ENCODE assay signal across 9 cellular contexts in the genomic region with DNA sequence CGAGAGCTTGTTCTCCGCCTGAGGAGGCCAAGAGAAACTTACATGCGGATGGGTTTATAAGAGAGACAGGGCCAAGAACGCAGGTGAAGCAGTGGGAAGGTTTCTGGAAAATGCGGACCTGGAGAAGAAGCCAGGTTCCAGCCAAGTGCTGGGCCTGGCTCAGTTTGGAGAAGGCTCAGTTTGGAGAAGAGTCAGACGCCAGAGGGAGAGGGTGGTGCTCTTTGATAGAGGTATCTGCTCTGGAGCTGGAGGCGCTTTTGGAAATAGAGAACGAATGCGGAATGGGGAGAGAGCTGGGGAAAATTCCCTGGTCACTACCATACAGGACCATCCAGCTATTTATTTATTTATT. TPM values are rescaled to one million over a fixed set of nuclear protein-coding genes. Genes with fewer than 3 reads are reported as not detected.
A peak's percentile ranks its signal among the peaks of the same experiment; 100 is the strongest.
DNase-seq lines count a peak whose midpoint lies in the region; ATAC-seq and TF ChIP-seq lines count a peak whose summit lies in the region.
"Had no signal": no experiment of that assay in that cellular context is flagged by ENCODE, and none has a peak within 500 bp of the region (broad histone marks: within the 10 kb centered on the region; RNA-seq: fewer than 3 reads in every experiment).

No MANE protein-coding gene starts in this region.

- no peaks in the 10 kb centered on the region for H3K27me3 ChIP-seq in DOHH2 (ENCODE audit: control insufficient read depth, low read length)
- no peaks in the 10 kb centered on the region for H3K27me3 ChIP-seq in prostate gland (replicated peaks; ENCODE audit: insufficient read depth)

- ATAC-seq in T-helper 17 cell (peak; percentile 20), HG03039 (IDR thresholded peaks at IDR 0.05; ENCODE audit: unreplicated experiment) (no peak), HG03460 (IDR thresholded peaks at IDR 0.05; ENCODE audit: unreplicated experiment) (no peak), sciatic nerve (no peak)

- H3K79me2 ChIP-seq in DOHH2 (ENCODE audit: control insufficient read depth, low read length) = peaks cover 10% of the 10 kb centered on the region

- H3K4me3 Mint-ChIP-seq in T-helper 17 cell = peak overlapping the region; percentile 89

- H3K27ac ChIP-seq in DOHH2 (ENCODE audit: low read depth, low read length) (no peak overlapping the region), prostate gland (peak overlapping the region; percentile 24 to 46), caudate nucleus (ENCODE audit: low read depth, low read length) (no peak overlapping the region)

- H3K4me3 ChIP-seq in DOHH2 (ENCODE audit: low read length) (peak overlapping the region; percentile 48), foreskin fibroblast (ENCODE audit: low read depth in 1 of 2, low read length in 2 of 2) (peak overlapping the region; percentile 46 to 68), prostate gland (peak overlapping the region; percentile 19 to 32)

- H3K4me1 Mint-ChIP-seq in T-helper 17 cell = peaks cover 25% of the 10 kb centered on the region

- TF ChIP-seq POLR2A in prostate gland (IDR thresholded peaks at IDR 0.05) = no peak

- no peaks in the 10 kb centered on the region for H3K9me3 ChIP-seq in DOHH2 (ENCODE audit: control insufficient read depth, insufficient read depth, low read length)
- H3K9me3 ChIP-seq in T-helper 17 cell (ENCODE audit: control insufficient read depth, low read length, poor library complexity, severe bottlenecking) = no peaks in the 10 kb centered on the region
- no peaks in the 10 kb centered on the region for H3K9me3 ChIP-seq in prostate gland

- DNase-seq in T-helper 17 cell = no peak
- DNase-seq in foreskin fibroblast = no peak
- DNase-seq in prostate gland (ENCODE audit: low spot score) = no peak
- no peak for DNase-seq in caudate nucleus (lab: John Stamatoyannopoulos, UW)
- no peak for DNase-seq in sciatic nerve (ENCODE audit: low spot score)
- DNase-seq: OCI-M1 had no signal

- H3K36me3 ChIP-seq in DOHH2 (ENCODE audit: control insufficient read depth, low read length) (peaks cover 16% of the 10 kb centered on the region), prostate gland (no peaks in the 10 kb centered on the region)

- H3K4me1 ChIP-seq in DOHH2 (ENCODE audit: control insufficient read depth, low read length) (peaks cover 8% of the 10 kb centered on the region), prostate gland (replicated peaks) (no peaks in the 10 kb centered on the region)

- H3K9me2 ChIP-seq in DOHH2 (replicated peaks; ENCODE audit: control insufficient read depth, low read length) = no peaks in the 10 kb centered on the region

- WGBS in prostate gland = 14% methylated on average over 9 of the region's 9 CpGs

- H3K4me2 ChIP-seq in DOHH2 (ENCODE audit: low read length) = peak overlapping the region; percentile 58

- intact Hi-C loops in prostate gland (cut with DNase I) (no loop called here), sciatic nerve (cut with DNase I) (no loop called here)

- no peak for TF ChIP-seq CTCF in DOHH2 (IDR thresholded peaks at IDR 0.05; ENCODE audit: low read depth, low read length, poor library complexity, severe bottlenecking)
- no peak for TF ChIP-seq CTCF in foreskin fibroblast (IDR thresholded peaks at IDR 0.05; ENCODE audit: low read depth, low read length)
- TF ChIP-seq CTCF in prostate gland (IDR thresholded peaks at IDR 0.05) = no peak

- H3K36me3 Mint-ChIP-seq in T-helper 17 cell (ENCODE audit: low read depth) = peaks cover 3% of the 10 kb centered on the region

- no peak overlapping the region for H3K27ac Mint-ChIP-seq in T-helper 17 cell

- H4K20me1 ChIP-seq in DOHH2 (ENCODE audit: control insufficient read depth, insufficient read depth, low read depth, low read length) = no peaks in the 10 kb centered on the region

- peaks cover 10% of the 10 kb centered on the region; the same call in 1 of the 2 replicates for H3F3A ChIP-seq in DOHH2 (ENCODE audit: control insufficient read depth, insufficient read depth)

- no peaks in the 10 kb centered on the region for H3K27me3 Mint-ChIP-seq in T-helper 17 cell

RNA-seq across cellular contexts. Expression of gene RSPH9, which starts 0.8 kb away (rescaled TPM):
- total RNA-seq in T-helper 17 cell = under 1 TPM in 1 of 2 donors, not detected in 1; 0.29 TPM
- 1 to 10 TPM in 1 of 2 donors, under 1 TPM in 1; 0.23 to 1.9 TPM for total RNA-seq in prostate gland
- total RNA-seq in sciatic nerve = 0.49 TPM

RNA-seq across cellular contexts. Expression of gene MAD2L1BP, which starts 9.9 kb away (rescaled TPM):
- total RNA-seq in T-helper 17 cell (10 to 100 TPM; 17.1 to 30.5 TPM), prostate gland (10 to 100 TPM; 24.9 to 46.8 TPM), sciatic nerve (16.8 TPM)

RNA-seq across cellular contexts. Expression of gene GTPBP2, which starts 16.5 kb away (rescaled TPM):
- total RNA-seq in T-helper 17 cell (10 to 100 TPM; 49.3 to 65.3 TPM), prostate gland (10 to 100 TPM; 22.4 to 54.9 TPM), sciatic nerve (60.6 TPM)

RNA-seq across cellular contexts. Expression of gene MRPS18A, which starts 42.0 kb away (rescaled TPM):
- total RNA-seq in T-helper 17 cell (10 to 100 TPM; 24.2 to 29.8 TPM), prostate gland (10 to 100 TPM; 56.6 to 56.9 TPM), sciatic nerve (29.7 TPM)

Comparison
In these comparisons a context has a peak if more than half of its experiments do, and no peak if none do; other contexts are left out.
1. H3K27ac ChIP-seq: peak in prostate gland (2 of 2); none in DOHH2 (single experiment) and caudate nucleus (single experiment).
2. Peak in every context shown above with its lines, with median percentiles within 50 percentile points of each other: H3K4me3 ChIP-seq.